ENCODE assay signal across 9 cellular contexts in the genomic region with DNA sequence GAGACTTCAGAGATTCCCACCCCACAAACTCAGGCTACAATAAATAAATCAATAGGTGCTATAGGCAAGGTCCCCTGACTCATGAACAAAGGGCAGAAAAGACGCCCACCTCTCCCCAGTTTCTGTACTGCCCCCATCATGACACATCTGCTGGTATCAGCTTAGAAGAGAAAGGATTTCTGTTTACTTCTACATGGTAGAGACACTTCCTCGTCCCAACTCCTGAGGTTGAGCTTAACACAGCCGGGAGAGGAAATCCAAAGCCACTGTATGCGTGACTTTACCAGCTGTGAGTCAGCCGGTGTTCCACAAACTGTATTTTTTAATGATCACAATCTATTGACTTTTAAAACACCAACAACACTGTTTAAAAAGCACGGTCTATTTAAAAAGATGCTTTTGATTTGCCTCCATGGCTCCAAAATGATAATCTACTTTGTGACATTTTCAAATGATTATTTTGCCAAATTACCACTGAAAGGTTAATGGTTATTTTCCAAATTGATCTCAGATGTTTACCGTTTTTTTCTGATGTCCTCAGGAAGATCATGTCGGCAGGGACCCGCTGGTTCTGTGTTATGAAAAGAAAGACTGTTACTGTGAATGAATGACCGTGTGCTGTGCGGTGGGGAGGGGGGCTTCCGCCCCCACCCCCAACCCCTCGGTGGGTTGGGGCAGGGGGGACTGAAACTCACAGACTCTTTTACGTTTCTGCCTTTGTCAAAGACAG.
A peak's percentile ranks its signal among the peaks of the same experiment; 100 is the strongest.
DNase-seq lines count a peak whose midpoint lies in the region; ATAC-seq and TF ChIP-seq lines count a peak whose summit lies in the region.
"Had no signal": no experiment of that assay in that cellular context is flagged by ENCODE, and none has a peak within 500 bp of the region (broad histone marks: within the 10 kb centered on the region; RNA-seq: fewer than 3 reads in every experiment).

No MANE protein-coding gene starts in this region.

- no peaks in the 10 kb centered on the region for H3K9me3 ChIP-seq in AG04450 (ENCODE audit: control insufficient read depth, insufficient read depth, low read length)
- no peaks in the 10 kb centered on the region for H3K9me3 ChIP-seq in HEK293 (ENCODE audit: control insufficient read depth, insufficient read depth, low read depth, low read length)
- H3K9me3 ChIP-seq in aorta (ENCODE audit: control insufficient read depth, low read length), result no peaks in the 10 kb centered on the region

- H3K4me1 ChIP-seq in HEK293 (ENCODE audit: control insufficient read depth, insufficient read depth, low read length), result peaks cover 18% of the 10 kb centered on the region
- H3K4me1 ChIP-seq in aorta (ENCODE audit: control insufficient read depth in 1 of 2, insufficient read depth in 2 of 2, low read length in 2 of 2), result no peaks in the 10 kb centered on the region

- H3K27me3 Mint-ChIP-seq in activated naive CD8-positive, alpha-beta T cell treated with anti-CD3 and anti-CD28 coated beads, Interleukin-2, amount 50 U/mL, for 24 hours, result peaks cover 25% of the 10 kb centered on the region

- TF ChIP-seq CTCF in AG04450 (IDR thresholded peaks at IDR 0.05; ENCODE audit: low read depth, low read length) (no peak), HEK293 (tag by site-specific recombination; IDR thresholded peaks at IDR 0.05) (no peak)

- CTCF ChIA-PET in AG04450 (lab: Charles Lee), result interaction anchor here (0.6 to 0.9 kb wide), 3 partner anchors 16 to 306 kb away, joined by 3 to 4 read pairs (median 3); no protein-coding TSS in a partner anchor
- CTCF ChIA-PET in HEK293 (lab: Yijun Ruan, JAX), result interaction anchor here (0.6 to 1.0 kb wide), 2 partner anchors 388 to 398 kb away, joined by 3 read pairs; no protein-coding TSS in a partner anchor

- ATAC-seq in activated naive CD8-positive, alpha-beta T cell treated with anti-CD3 and anti-CD28 coated beads, Interleukin-2, amount 50 U/mL, for 24 hours, result peak; percentile 81
- ATAC-seq in left colon, result peak; percentile 46
- ATAC-seq in aorta (ENCODE audit: low FRiP score), result no peak
- ATAC-seq in GM18907 (IDR thresholded peaks at IDR 0.05; ENCODE audit: unreplicated experiment), result no peak
- ATAC-seq in GM21737 (IDR thresholded peaks at IDR 0.05; ENCODE audit: unreplicated experiment), result no peak

- no peaks in the 10 kb centered on the region for H3K27me3 ChIP-seq in AG04450 (ENCODE audit: control insufficient read depth, insufficient read depth, low read length)
- H3K27me3 ChIP-seq in aorta (ENCODE audit: control insufficient read depth in 1 of 2, insufficient read depth in 2 of 2, low read length in 1 of 2), result no peaks in the 10 kb centered on the region

- peak overlapping the region; percentile 29 for H3K4me3 ChIP-seq in AG04450 (ENCODE audit: low read depth, low read length)
- no peak overlapping the region for H3K4me3 ChIP-seq in HEK293 (ENCODE audit: low read depth, low read length)
- no peak overlapping the region for H3K4me3 ChIP-seq in aorta (ENCODE audit: low read length in 2 of 2)

- WGBS in aorta, 2 donors, result 47 to 48% methylated on average over 14 of the region's 14 CpGs

- DNase-seq in AG04450 (ENCODE audit: low read depth, low spot score), result peak; percentile 59
- DNase-seq in activated naive CD8-positive, alpha-beta T cell treated with anti-CD3 and anti-CD28 coated beads, Interleukin-2, amount 50 U/mL, for 24 hours, result peak; percentile 5
- peak in 1 of 2 donors; percentile 39 for DNase-seq in left colon
- DNase-seq in globus pallidus (ENCODE audit: low spot score), result no peak
- no peak for DNase-seq in aorta
- DNase-seq: NCI-H510A had no signal

- POLR2A ChIA-PET in AG04450 (lab: Yijun Ruan, JAX) (interaction anchor here (1.1 kb wide), 1 partner anchor 54 kb away, joined by 3 read pairs; no protein-coding TSS in a partner anchor), HEK293 (lab: Yijun Ruan, JAX) (no interaction called here)

- peaks cover 18% of the 10 kb centered on the region for H3K4me1 Mint-ChIP-seq in activated naive CD8-positive, alpha-beta T cell treated with anti-CD3 and anti-CD28 coated beads, Interleukin-2, amount 50 U/mL, for 24 hours

- peak overlapping the region; percentile 92 for H3K27ac ChIP-seq in AG04450 (ENCODE audit: low read depth, low read length)
- H3K27ac ChIP-seq in HEK293 (ENCODE audit: extremely low read depth, low read depth, low read length), result peak overlapping the region; percentile 96
- no peak overlapping the region for H3K27ac ChIP-seq in aorta (ENCODE audit: low read depth in 1 of 2, low read length in 2 of 2)

- H3K27ac Mint-ChIP-seq in activated naive CD8-positive, alpha-beta T cell treated with anti-CD3 and anti-CD28 coated beads, Interleukin-2, amount 50 U/mL, for 24 hours, result peak overlapping the region; percentile 40

- intact Hi-C loops in left colon (cut with DNase I, micrococcal nuclease), result no loop called here
- intact Hi-C loops in aorta (cut with DNase I), result no loop called here

- no peak overlapping the region for H3K4me3 Mint-ChIP-seq in activated naive CD8-positive, alpha-beta T cell treated with anti-CD3 and anti-CD28 coated beads, Interleukin-2, amount 50 U/mL, for 24 hours

- H3K36me3 Mint-ChIP-seq in activated naive CD8-positive, alpha-beta T cell treated with anti-CD3 and anti-CD28 coated beads, Interleukin-2, amount 50 U/mL, for 24 hours (ENCODE audit: low read depth), result no peaks in the 10 kb centered on the region

- H3K36me3 ChIP-seq in HEK293 (ENCODE audit: control insufficient read depth in 2 of 2, insufficient read depth in 1 of 2, low read length in 2 of 2), result peaks cover 0 to 13% of the 10 kb centered on the region in 2 experiments; a peak in 1 of 3 replicates
- peaks cover 0 to 5% of the 10 kb centered on the region in 2 donors for H3K36me3 ChIP-seq in aorta (ENCODE audit: control insufficient read depth in 1 of 2, insufficient read depth in 2 of 2, low read length in 1 of 2)

- no peaks in the 10 kb centered on the region for H3K9me3 Mint-ChIP-seq in activated naive CD8-positive, alpha-beta T cell treated with anti-CD3 and anti-CD28 coated beads, Interleukin-2, amount 50 U/mL, for 24 hours

TF ChIP-seq in HEK293, 187 proteins besides CTCF, POLR2A, EP300 and RAD21:
- TF ChIP-seq ZBTB20 (tag by site-specific recombination; IDR thresholded peaks at IDR 0.05) (0 out of 2 replicates have a peak, but pooled peaks have one; percentile 9), EGR2 (tag by site-specific recombination; IDR thresholded peaks at IDR 0.05; ENCODE audit: low read depth) (0 out of 2 replicates have a peak, but pooled peaks have one; percentile 51), GLIS1 (tag by site-specific recombination; IDR thresholded peaks at IDR 0.05) (no peak), ZNF146 (tag by site-specific recombination; IDR thresholded peaks at IDR 0.05) (no peak), ZFHX2 (tag by site-specific recombination; conservative IDR thresholded peaks at IDR 0.05) (peak; percentile 38; the same call in 1 of the 2 replicates), ZNF426 (tag by site-specific recombination; IDR thresholded peaks at IDR 0.05) (no peak), ZNF366 (tag by site-specific recombination; conservative IDR thresholded peaks at IDR 0.05) (no peak), ZNF837 (tag by site-specific recombination; IDR thresholded peaks at IDR 0.05) (no peak)
- TF ChIP-seq, protein P1, sequence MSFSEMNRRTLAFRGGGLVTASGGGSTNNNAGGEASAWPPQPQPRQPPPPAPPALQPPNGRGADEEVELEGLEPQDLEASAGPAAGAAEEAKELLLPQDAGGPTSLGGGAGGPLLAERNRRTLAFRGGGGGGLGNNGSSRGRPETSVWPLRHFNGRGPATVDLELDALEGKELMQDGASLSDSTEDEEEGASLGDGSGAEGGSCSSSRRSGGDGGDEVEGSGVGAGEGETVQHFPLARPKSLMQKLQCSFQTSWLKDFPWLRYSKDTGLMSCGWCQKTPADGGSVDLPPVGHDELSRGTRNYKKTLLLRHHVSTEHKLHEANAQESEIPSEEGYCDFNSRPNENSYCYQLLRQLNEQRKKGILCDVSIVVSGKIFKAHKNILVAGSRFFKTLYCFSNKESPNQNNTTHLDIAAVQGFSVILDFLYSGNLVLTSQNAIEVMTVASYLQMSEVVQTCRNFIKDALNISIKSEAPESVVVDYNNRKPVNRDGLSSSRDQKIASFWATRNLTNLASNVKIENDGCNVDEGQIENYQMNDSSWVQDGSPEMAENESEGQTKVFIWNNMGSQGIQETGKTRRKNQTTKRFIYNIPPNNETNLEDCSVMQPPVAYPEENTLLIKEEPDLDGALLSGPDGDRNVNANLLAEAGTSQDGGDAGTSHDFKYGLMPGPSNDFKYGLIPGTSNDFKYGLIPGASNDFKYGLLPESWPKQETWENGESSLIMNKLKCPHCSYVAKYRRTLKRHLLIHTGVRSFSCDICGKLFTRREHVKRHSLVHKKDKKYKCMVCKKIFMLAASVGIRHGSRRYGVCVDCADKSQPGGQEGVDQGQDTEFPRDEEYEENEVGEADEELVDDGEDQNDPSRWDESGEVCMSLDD (tag by site-specific recombination; IDR thresholded peaks at IDR 0.05), result no peak
- TF ChIP-seq, protein P2, sequence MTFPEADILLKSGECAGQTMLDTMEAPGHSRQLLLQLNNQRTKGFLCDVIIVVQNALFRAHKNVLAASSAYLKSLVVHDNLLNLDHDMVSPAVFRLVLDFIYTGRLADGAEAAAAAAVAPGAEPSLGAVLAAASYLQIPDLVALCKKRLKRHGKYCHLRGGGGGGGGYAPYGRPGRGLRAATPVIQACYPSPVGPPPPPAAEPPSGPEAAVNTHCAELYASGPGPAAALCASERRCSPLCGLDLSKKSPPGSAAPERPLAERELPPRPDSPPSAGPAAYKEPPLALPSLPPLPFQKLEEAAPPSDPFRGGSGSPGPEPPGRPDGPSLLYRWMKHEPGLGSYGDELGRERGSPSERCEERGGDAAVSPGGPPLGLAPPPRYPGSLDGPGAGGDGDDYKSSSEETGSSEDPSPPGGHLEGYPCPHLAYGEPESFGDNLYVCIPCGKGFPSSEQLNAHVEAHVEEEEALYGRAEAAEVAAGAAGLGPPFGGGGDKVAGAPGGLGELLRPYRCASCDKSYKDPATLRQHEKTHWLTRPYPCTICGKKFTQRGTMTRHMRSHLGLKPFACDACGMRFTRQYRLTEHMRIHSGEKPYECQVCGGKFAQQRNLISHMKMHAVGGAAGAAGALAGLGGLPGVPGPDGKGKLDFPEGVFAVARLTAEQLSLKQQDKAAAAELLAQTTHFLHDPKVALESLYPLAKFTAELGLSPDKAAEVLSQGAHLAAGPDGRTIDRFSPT (tag by site-specific recombination; IDR thresholded peaks at IDR 0.05), result no peak

Comparison
In these comparisons a context has a peak if more than half of its experiments do, and no peak if none do; other contexts are left out.
1. DNase-seq: peak in AG04450 (single experiment) and activated naive CD8-positive, alpha-beta T cell treated with anti-CD3 and anti-CD28 coated beads, Interleukin-2, amount 50 U/mL, for 24 hours (single experiment); none in globus pallidus (single experiment) and aorta (0 of 2).
2. H3K27ac ChIP-seq: peak in AG04450 (single experiment) and HEK293 (single experiment); none in aorta (0 of 2).
3. ATAC-seq: peak in activated naive CD8-positive, alpha-beta T cell treated with anti-CD3 and anti-CD28 coated beads, Interleukin-2, amount 50 U/mL, for 24 hours (single experiment) and left colon (single experiment); none in aorta (single experiment), GM18907 (single experiment) and GM21737 (single experiment).